ENCODE assay signal across 8 cellular contexts in genomic region chr16:31142109-31143035, GRCh38. TPM values are rescaled to one million over a fixed set of nuclear protein-coding genes. Genes with fewer than 3 reads are reported as not detected.
A peak's percentile ranks its signal among the peaks of the same experiment; 100 is the strongest.
DNase-seq lines count a peak whose midpoint lies in the region; ATAC-seq lines count a peak whose summit lies in the region.

No MANE protein-coding gene starts in this region.

- H3K4me3 ChIP-seq in Jurkat, Clone E6-1 (ENCODE audit: low read length) = peak overlapping the region; percentile 33
- H3K4me3 ChIP-seq in esophagus (ENCODE audit: low read depth in 1 of 2, low read length in 2 of 2) (peak overlapping the region; percentile 39 to 45), muscle layer of colon (ENCODE audit: low read depth in 1 of 2, low read length in 2 of 2) (peak overlapping the region; percentile 25 to 63)

- H3K27ac ChIP-seq in esophagus (ENCODE audit: low read depth in 2 of 2, low read length in 1 of 2) (peak overlapping the region; percentile 96), muscle layer of colon (ENCODE audit: low read depth, low read length) (peak overlapping the region; percentile 76)

- H3K27me3 ChIP-seq in esophagus (ENCODE audit: control insufficient read depth in 1 of 2, insufficient read depth in 2 of 2, low read length in 2 of 2) (no peaks in the 10 kb centered on the region), muscle layer of colon (ENCODE audit: control insufficient read depth in 1 of 2, insufficient read depth in 2 of 2, low read length in 2 of 2) (no peaks in the 10 kb centered on the region)

- H3K9me3 ChIP-seq in esophagus (ENCODE audit: control insufficient read depth in 2 of 2, insufficient read depth in 1 of 2, low read depth in 1 of 2, low read length in 1 of 2) = no peaks in the 10 kb centered on the region
- no peaks in the 10 kb centered on the region for H3K9me3 ChIP-seq in muscle layer of colon (ENCODE audit: low read length)

- H3K4me1 ChIP-seq in esophagus (ENCODE audit: control insufficient read depth in 2 of 2, insufficient read depth in 2 of 2, low read length in 1 of 2) = peaks cover 4 to 31% of the 10 kb centered on the region in 2 donors
- H3K4me1 ChIP-seq in muscle layer of colon (ENCODE audit: insufficient read depth, low read length) = peaks cover 14% of the 10 kb centered on the region

- DNase-seq in DMS53 (lab: John Stamatoyannopoulos, UW) (peak; percentile 98), OCI-M2 (lab: John Stamatoyannopoulos, UW; ENCODE audit: unreplicated experiment) (peak; percentile 87)
- peak; percentile 96 for DNase-seq in Jurkat, Clone E6-1 (ENCODE audit: low read depth, low spot score)
- peak; percentile 94 for DNase-seq in activated T-cell treated with anti-CD3 and anti-CD28 coated beads, Interleukin-2, amount 50 U/mL, for 1 hour
- peak; percentile 91 to 93 for DNase-seq in stimulated activated CD8-positive, alpha-beta memory T cell treated with anti-CD3 and anti-CD28 coated beads, Interleukin-7, amount 100 ng/mL, for 1 hour (ENCODE audit: low read depth in 2 of 2)

- WGBS in esophagus, 2 donors = 4% methylated on average over 79 to 92 of the region's 92 CpGs

- peak overlapping the region; percentile 67 for H3K9ac ChIP-seq in muscle layer of colon (ENCODE audit: low read length)

- H3K36me3 ChIP-seq in esophagus (ENCODE audit: control insufficient read depth in 2 of 2, insufficient read depth in 2 of 2, low read length in 1 of 2) = no peaks in the 10 kb centered on the region
- H3K36me3 ChIP-seq in muscle layer of colon (ENCODE audit: insufficient read depth, low read length) = no peaks in the 10 kb centered on the region

- peak; percentile 81 for ATAC-seq in GM21717 (IDR thresholded peaks at IDR 0.05; ENCODE audit: unreplicated experiment)

RNA-seq across cellular contexts. Expression of gene PRSS8, which starts 6.8 kb away (rescaled TPM):
- polyA plus RNA-seq in Jurkat, Clone E6-1 (2012; ENCODE audit: insufficient read depth, insufficient read length) = not detected
- 100 to 1,000 TPM in 1 of 2 donors, 10 to 100 TPM in 1; 64.3 to 201 TPM for polyA plus RNA-seq in esophagus

RNA-seq across cellular contexts. Expression of gene PRSS36, which starts 7.5 kb away (rescaled TPM):
- 2.3 TPM for polyA plus RNA-seq in Jurkat, Clone E6-1 (2012; ENCODE audit: insufficient read depth, insufficient read length)
- 1 to 10 TPM; 1.7 to 2.4 TPM for polyA plus RNA-seq in esophagus

RNA-seq across cellular contexts. Expression of gene KAT8, which starts 24.9 kb away (rescaled TPM):
- 60.0 TPM for polyA plus RNA-seq in Jurkat, Clone E6-1 (2012; ENCODE audit: insufficient read depth, insufficient read length)
- polyA plus RNA-seq in esophagus = 10 to 100 TPM; 28.3 to 33.6 TPM

RNA-seq across cellular contexts. Expression of gene BCKDK, which starts 34.2 kb away (rescaled TPM):
- 57.9 TPM for polyA plus RNA-seq in Jurkat, Clone E6-1 (2012; ENCODE audit: insufficient read depth, insufficient read length)
- 10 to 100 TPM; 13.0 to 23.1 TPM for polyA plus RNA-seq in esophagus

RNA-seq across cellular contexts. Expression of gene FUS, which starts 37.6 kb away (rescaled TPM):
- 584 TPM for polyA plus RNA-seq in Jurkat, Clone E6-1 (2012; ENCODE audit: insufficient read depth, insufficient read length)
- polyA plus RNA-seq in esophagus = 100 to 1,000 TPM; 134 to 170 TPM

Comparison
In these comparisons a context has a peak if more than half of its experiments do, and no peak if none do; other contexts are left out.
1. Peak in every context shown above with its lines: DNase-seq, ATAC-seq, H3K4me3 ChIP-seq and H3K27ac ChIP-seq.